34 cellular contexts compared by ENCODE assay signal in the genomic region with DNA sequence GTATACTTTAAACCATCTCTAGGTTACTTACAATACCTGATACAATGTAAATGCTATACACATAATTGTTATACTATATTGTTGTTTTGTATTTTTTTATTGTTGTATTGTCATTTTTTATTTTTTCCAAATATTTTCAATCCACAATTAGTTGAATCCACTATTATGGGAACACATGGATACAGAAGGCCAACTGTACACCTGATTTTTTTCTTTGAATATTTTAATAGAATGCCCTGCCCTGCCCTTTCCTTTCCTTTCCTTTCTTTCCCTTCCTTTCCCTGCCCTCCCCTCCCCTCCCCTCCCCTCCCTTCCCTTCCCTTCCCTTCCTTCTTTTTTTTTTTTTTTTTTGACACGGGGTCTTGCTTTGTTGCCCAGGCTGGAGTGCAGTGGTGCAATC.
"Had no signal": no experiment of that assay in that cellular context is flagged by ENCODE, and none has a peak within 500 bp of the region (broad histone marks: within the 10 kb centered on the region; RNA-seq: fewer than 3 reads in every experiment).

No MANE protein-coding gene starts in this region.

- H3K27me3 ChIP-seq: MG63 had no signal

- H3K4me3 ChIP-seq: MG63 had no signal

- DNase-seq: Karpas-422, Kasumi-1, MG63, MM.1S, MV-4-11, NCI-H1048, NCI-H1092, NCI-H1092 treated with DMSO at 0.1 percent for 48 hours, NCI-H1105, NCI-H1105 treated with DMSO at 0.1 percent for 48 hours, NCI-H1417, NCI-H1417 treated with DMSO at 0.1 percent for 48 hours, NCI-H1436, NCI-H1436 treated with DMSO at 0.1 percent for 48 hours, NCI-H146, NCI-H1694, NCI-H1694 treated with DMSO at 0.1 percent for 48 hours, NCI-H187, NCI-H187 treated with DMSO at 0.1 percent for 48 hours, NCI-H1930, NCI-H2029, NCI-H2029 treated with DMSO at 0.1 percent for 48 hours, NCI-H2081, NCI-H2081 treated with DMSO at 0.1 percent for 48 hours, NCI-H2107, NCI-H2171, NCI-H2171 treated with DMSO at 0.1 percent for 48 hours, NCI-H2227 treated with DMSO at 0.1 percent for 48 hours, NCI-H226, NCI-H345, NCI-H446, NCI-H446 treated with DMSO at 0.1 percent for 48 hours, NCI-H510A, NCI-H510A treated with DMSO at 0.1 percent for 48 hours had no signal

- H3K36me3 ChIP-seq: MG63 had no signal

- H3K9me3 ChIP-seq: MG63 had no signal
